ENCODE assay signal across 11 cellular contexts in the genomic region with DNA sequence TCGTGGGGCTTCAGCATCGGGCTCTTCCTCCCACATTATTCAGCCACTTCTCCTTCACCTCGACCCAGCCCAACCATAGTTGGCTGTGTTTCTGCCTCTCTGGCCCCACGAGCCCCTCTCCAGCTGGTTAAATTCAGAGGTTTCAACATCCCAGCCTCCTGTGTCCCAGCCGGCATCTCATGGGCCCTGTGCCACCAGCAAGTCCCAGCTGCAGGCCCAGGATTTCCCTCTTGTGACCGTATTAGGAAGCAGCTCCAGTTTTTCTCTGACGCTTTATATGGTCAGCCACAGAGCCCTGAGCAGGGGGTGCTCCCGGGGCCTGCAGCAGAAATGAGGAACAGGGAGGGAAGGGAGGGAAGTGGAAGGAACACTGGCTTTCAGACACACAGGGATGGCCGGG. TPM values are rescaled to one million over a fixed set of nuclear protein-coding genes. Genes with fewer than 3 reads are reported as not detected.
A peak's percentile ranks its signal among the peaks of the same experiment; 100 is the strongest.
DNase-seq lines count a peak whose midpoint lies in the region; ATAC-seq and TF ChIP-seq lines count a peak whose summit lies in the region.
"Had no signal": no experiment of that assay in that cellular context is flagged by ENCODE, and none has a peak within 500 bp of the region (broad histone marks: within the 10 kb centered on the region; RNA-seq: fewer than 3 reads in every experiment).

No MANE protein-coding gene starts in this region.

- CTCF ChIA-PET in SK-N-SH (lab: Yijun Ruan, JAX), result interaction anchor here (1.4 to 2.1 kb wide), 2 partner anchors 8 to 125 kb away, joined by 6 to 7 read pairs; no protein-coding TSS in a partner anchor

- no peaks in the 10 kb centered on the region for H3K9me2 ChIP-seq in SK-N-SH

- H3K9me3 ChIP-seq in lung (ENCODE audit: control insufficient read depth in 2 of 2, insufficient read depth in 1 of 2, low read length in 1 of 2) (no peaks in the 10 kb centered on the region), upper lobe of right lung (no peaks in the 10 kb centered on the region), SK-N-SH (no peaks in the 10 kb centered on the region)

- POLR2A ChIA-PET in SK-N-SH (lab: Yijun Ruan, JAX), result no interaction called here

- no peak for TF ChIP-seq RAD21 in SK-N-SH (IDR thresholded peaks at IDR 0.05; ENCODE audit: low read length)

- no peaks in the 10 kb centered on the region for H3K27me3 ChIP-seq in lung (ENCODE audit: control insufficient read depth, insufficient read depth)
- no peaks in the 10 kb centered on the region for H3K27me3 ChIP-seq in upper lobe of right lung
- peaks cover 5% of the 10 kb centered on the region; the same call in 1 of the 2 replicates for H3K27me3 ChIP-seq in SK-N-SH (ENCODE audit: insufficient read depth)

- H3K4me1 ChIP-seq in lung (ENCODE audit: control insufficient read depth in 2 of 2, insufficient read depth in 2 of 2, low read length in 2 of 2) (no peaks in the 10 kb centered on the region), upper lobe of right lung (peaks cover 6% of the 10 kb centered on the region), SK-N-SH (ENCODE audit: control insufficient read depth in 1 of 2, insufficient read depth in 2 of 2, low read depth in 1 of 2, low read length in 1 of 2) (no peaks in the 10 kb centered on the region)

- intact Hi-C loops in upper lobe of right lung (cut with DNase I), result no loop called here

- H3K9ac ChIP-seq in SK-N-SH, result no peak overlapping the region

- ATAC-seq in lung (ENCODE audit: insufficient read depth, low FRiP score) (no peak), upper lobe of right lung (peak; percentile 77), HG03520 (IDR thresholded peaks at IDR 0.05; ENCODE audit: unreplicated experiment) (no peak)

- H4K20me1 ChIP-seq in SK-N-SH (ENCODE audit: insufficient read depth), result no peaks in the 10 kb centered on the region

- no peaks in the 10 kb centered on the region for H3K36me3 ChIP-seq in lung (ENCODE audit: control insufficient read depth in 2 of 2, insufficient read depth in 2 of 2, low read length in 2 of 2)
- no peaks in the 10 kb centered on the region for H3K36me3 ChIP-seq in upper lobe of right lung
- H3K36me3 ChIP-seq in SK-N-SH (replicated peaks in 1 of 2; ENCODE audit: control insufficient read depth in 1 of 2, insufficient read depth in 2 of 2, low read length in 1 of 2), result no peaks in the 10 kb centered on the region

- no peak for TF ChIP-seq EP300 in SK-N-SH (IDR thresholded peaks at IDR 0.05; ENCODE audit: borderline replicate concordance in 1 of 2, low read depth in 1 of 2, low read length in 1 of 2)

- no peak for TF ChIP-seq CTCF in lung (IDR thresholded peaks at IDR 0.05; ENCODE audit: control extremely low read depth, extremely low read depth)
- TF ChIP-seq CTCF in upper lobe of right lung (IDR thresholded peaks at IDR 0.05), result no peak
- no peak for TF ChIP-seq CTCF in SK-N-SH (IDR thresholded peaks at IDR 0.05)

- 22 to 36% methylated on average over 9 of the region's 9 CpGs for WGBS in lung, 2 donors
- 63% methylated on average over 9 of the region's 9 CpGs for WGBS in SK-N-SH (ENCODE audit: low lambda C conversion rate)

- H2AFZ ChIP-seq in SK-N-SH (ENCODE audit: low read depth), result no peak overlapping the region

- H3K4me3 ChIP-seq in lung (no peak overlapping the region), upper lobe of right lung (no peak overlapping the region), SK-N-SH (ENCODE audit: low read depth in 2 of 2, low read length in 1 of 2) (no peak overlapping the region)

- H3K79me2 ChIP-seq in SK-N-SH (ENCODE audit: insufficient read depth), result no peaks in the 10 kb centered on the region

- peak overlapping the region in 1 of 2 donors; percentile 24 for H3K27ac ChIP-seq in lung (ENCODE audit: low read depth in 1 of 2, low read length in 1 of 2)
- H3K27ac ChIP-seq in upper lobe of right lung, result no peak overlapping the region
- H3K27ac ChIP-seq in SK-N-SH (ENCODE audit: low read depth in 2 of 2, low read length in 1 of 2), result no peak overlapping the region
- H3K27ac ChIP-seq: 22Rv1 had no signal

- no peaks in the 10 kb centered on the region for H3F3A ChIP-seq in SK-N-SH (replicated peaks; ENCODE audit: insufficient read depth)

- DNase-seq in DMS 273 (lab: John Stamatoyannopoulos, UW; ENCODE audit: unreplicated experiment) (peak; percentile 28), DMS 273 treated with DMSO at 0.1 percent for 48 hours (lab: John Stamatoyannopoulos, UW) (no peak), fibroblast of gingiva (ENCODE audit: low read depth) (peak; percentile 27), lung (ENCODE audit: low spot score) (peak; percentile 40), upper lobe of right lung (peak; percentile 65), T1000 (lab: John Stamatoyannopoulos, UW) (no peak), SK-N-SH (no peak)
- DNase-seq: GF-D8, occipital lobe had no signal

- no peak overlapping the region for H3K4me2 ChIP-seq in SK-N-SH

TF ChIP-seq in SK-N-SH, 30 proteins besides CTCF, POLR2A, EP300 and RAD21 (continues in another document):
- TF ChIP-seq, protein P1, sequence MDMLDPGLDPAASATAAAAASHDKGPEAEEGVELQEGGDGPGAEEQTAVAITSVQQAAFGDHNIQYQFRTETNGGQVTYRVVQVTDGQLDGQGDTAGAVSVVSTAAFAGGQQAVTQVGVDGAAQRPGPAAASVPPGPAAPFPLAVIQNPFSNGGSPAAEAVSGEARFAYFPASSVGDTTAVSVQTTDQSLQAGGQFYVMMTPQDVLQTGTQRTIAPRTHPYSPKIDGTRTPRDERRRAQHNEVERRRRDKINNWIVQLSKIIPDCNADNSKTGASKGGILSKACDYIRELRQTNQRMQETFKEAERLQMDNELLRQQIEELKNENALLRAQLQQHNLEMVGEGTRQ (IDR thresholded peaks at IDR 0.05; ENCODE audit: borderline replicate concordance, low read depth, low read length), result no peak
- TF ChIP-seq JUND (IDR thresholded peaks at IDR 0.05) (no peak), FOXM1 (IDR thresholded peaks at IDR 0.05; ENCODE audit: low read depth) (no peak), FOXJ3 (CRISPR knock-in tag; IDR thresholded peaks at IDR 0.05) (no peak), SIN3A (IDR thresholded peaks at IDR 0.05; ENCODE audit: borderline replicate concordance, low read depth, low read length) (no peak), MXI1 (IDR thresholded peaks at IDR 0.05; ENCODE audit: low read depth, low read length) (no peak), CHD2 (IDR thresholded peaks at IDR 0.05; ENCODE audit: low read length, partially characterized antibody) (no peak), RFX5 (IDR thresholded peaks at IDR 0.05; ENCODE audit: low read length) (no peak), ELF1 (IDR thresholded peaks at IDR 0.05) (no peak), RCOR1 (IDR thresholded peaks at IDR 0.05; ENCODE audit: low read length) (no peak)
- TF ChIP-seq, protein P2, sequence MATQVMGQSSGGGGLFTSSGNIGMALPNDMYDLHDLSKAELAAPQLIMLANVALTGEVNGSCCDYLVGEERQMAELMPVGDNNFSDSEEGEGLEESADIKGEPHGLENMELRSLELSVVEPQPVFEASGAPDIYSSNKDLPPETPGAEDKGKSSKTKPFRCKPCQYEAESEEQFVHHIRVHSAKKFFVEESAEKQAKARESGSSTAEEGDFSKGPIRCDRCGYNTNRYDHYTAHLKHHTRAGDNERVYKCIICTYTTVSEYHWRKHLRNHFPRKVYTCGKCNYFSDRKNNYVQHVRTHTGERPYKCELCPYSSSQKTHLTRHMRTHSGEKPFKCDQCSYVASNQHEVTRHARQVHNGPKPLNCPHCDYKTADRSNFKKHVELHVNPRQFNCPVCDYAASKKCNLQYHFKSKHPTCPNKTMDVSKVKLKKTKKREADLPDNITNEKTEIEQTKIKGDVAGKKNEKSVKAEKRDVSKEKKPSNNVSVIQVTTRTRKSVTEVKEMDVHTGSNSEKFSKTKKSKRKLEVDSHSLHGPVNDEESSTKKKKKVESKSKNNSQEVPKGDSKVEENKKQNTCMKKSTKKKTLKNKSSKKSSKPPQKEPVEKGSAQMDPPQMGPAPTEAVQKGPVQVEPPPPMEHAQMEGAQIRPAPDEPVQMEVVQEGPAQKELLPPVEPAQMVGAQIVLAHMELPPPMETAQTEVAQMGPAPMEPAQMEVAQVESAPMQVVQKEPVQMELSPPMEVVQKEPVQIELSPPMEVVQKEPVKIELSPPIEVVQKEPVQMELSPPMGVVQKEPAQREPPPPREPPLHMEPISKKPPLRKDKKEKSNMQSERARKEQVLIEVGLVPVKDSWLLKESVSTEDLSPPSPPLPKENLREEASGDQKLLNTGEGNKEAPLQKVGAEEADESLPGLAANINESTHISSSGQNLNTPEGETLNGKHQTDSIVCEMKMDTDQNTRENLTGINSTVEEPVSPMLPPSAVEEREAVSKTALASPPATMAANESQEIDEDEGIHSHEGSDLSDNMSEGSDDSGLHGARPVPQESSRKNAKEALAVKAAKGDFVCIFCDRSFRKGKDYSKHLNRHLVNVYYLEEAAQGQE (IDR thresholded peaks at IDR 0.05; ENCODE audit: low read depth, low read length), result no peak
- TF ChIP-seq, protein P3, sequence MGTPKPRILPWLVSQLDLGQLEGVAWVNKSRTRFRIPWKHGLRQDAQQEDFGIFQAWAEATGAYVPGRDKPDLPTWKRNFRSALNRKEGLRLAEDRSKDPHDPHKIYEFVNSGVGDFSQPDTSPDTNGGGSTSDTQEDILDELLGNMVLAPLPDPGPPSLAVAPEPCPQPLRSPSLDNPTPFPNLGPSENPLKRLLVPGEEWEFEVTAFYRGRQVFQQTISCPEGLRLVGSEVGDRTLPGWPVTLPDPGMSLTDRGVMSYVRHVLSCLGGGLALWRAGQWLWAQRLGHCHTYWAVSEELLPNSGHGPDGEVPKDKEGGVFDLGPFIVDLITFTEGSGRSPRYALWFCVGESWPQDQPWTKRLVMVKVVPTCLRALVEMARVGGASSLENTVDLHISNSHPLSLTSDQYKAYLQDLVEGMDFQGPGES (IDR thresholded peaks at IDR 0.05; ENCODE audit: low read depth, low read length), result no peak
- TF ChIP-seq, protein P4, sequence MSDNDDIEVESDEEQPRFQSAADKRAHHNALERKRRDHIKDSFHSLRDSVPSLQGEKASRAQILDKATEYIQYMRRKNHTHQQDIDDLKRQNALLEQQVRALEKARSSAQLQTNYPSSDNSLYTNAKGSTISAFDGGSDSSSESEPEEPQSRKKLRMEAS (IDR thresholded peaks at IDR 0.05; ENCODE audit: low read depth), result no peak

RNA-seq across cellular contexts. Expression of a gene that starts 27.4 kb away (rescaled TPM):
- total RNA-seq in lung (100 to 1,000 TPM in 1 of 2 donors, 10 to 100 TPM in 1; 75.7 to 146 TPM), upper lobe of right lung (106 TPM)
- polyA plus RNA-seq in lung (10 to 100 TPM; 25.7 to 34.3 TPM), SK-N-SH (2012; rRNA removed) (0.02 TPM in 1 of 2 replicates, not detected in the other)
- polyA plus RNA-seq in SK-N-SH (2012; cell fraction: cytosol; rRNA removed), result not detected in 2 replicates
- polyA plus RNA-seq in SK-N-SH (2012; cell fraction: nucleus; rRNA removed), result not detected in 2 replicates

RNA-seq across cellular contexts. Expression of a gene that starts 58.9 kb away (rescaled TPM):
- total RNA-seq in lung (10 to 100 TPM; 24.7 to 38.5 TPM), upper lobe of right lung (30.3 TPM)
- polyA plus RNA-seq in lung (10 to 100 TPM; 19.0 to 22.9 TPM), SK-N-SH (2012; rRNA removed) (14.8 and 19.5 TPM in 2 replicates)
- polyA plus RNA-seq in SK-N-SH (2012; cell fraction: cytosol; rRNA removed), result 28.4 and 33.7 TPM in 2 replicates
- polyA plus RNA-seq in SK-N-SH (2012; cell fraction: nucleus; rRNA removed), result 4.0 and 8.9 TPM in 2 replicates

Comparison
In these comparisons a context has a peak if more than half of its experiments do, and no peak if none do; other contexts are left out.
1. DNase-seq: peak in DMS 273 (single experiment), fibroblast of gingiva (single experiment), lung (single experiment) and upper lobe of right lung (single experiment); none in DMS 273 treated with DMSO at 0.1 percent for 48 hours (single experiment), T1000 (single experiment) and SK-N-SH (single experiment).